Comparison of ENCODE assay signal across 1 cellular context in genomic region chr14:61655777-61656176, GRCh38.
TF ChIP-seq lines count a peak whose summit lies in the region.

No MANE protein-coding gene starts in this region.

TF ChIP-seq in K562, 482 proteins besides CTCF, POLR2A, EP300 and RAD21:
- TF ChIP-seq ZNF121 (CRISPR knock-in tag; conservative IDR thresholded peaks at IDR 0.05) (peak; percentile 84), CBX8 (IDR thresholded peaks at IDR 0.05; ENCODE audit: borderline replicate concordance, extremely low read depth, low read depth, low read length, poor library complexity, severe bottlenecking) (no peak)
